Comparison of ENCODE assay signal across 1 cellular context in genomic region chr4:172648471-172648870, GRCh38.
TF ChIP-seq lines count a peak whose summit lies in the region.

No MANE protein-coding gene starts in this region.

TF ChIP-seq in H1, 55 proteins besides CTCF, POLR2A, EP300 and RAD21:
- TF ChIP-seq JUND (IDR thresholded peaks at IDR 0.05; ENCODE audit: low read length): no peak
- peak; percentile 40; the same call in 1 of the 2 replicates for TF ChIP-seq BACH1 (IDR thresholded peaks at IDR 0.05; ENCODE audit: low read length)
- peak; percentile 75 for TF ChIP-seq MAFK (IDR thresholded peaks at IDR 0.05; ENCODE audit: low read depth, low read length)
